In the genomic region with DNA sequence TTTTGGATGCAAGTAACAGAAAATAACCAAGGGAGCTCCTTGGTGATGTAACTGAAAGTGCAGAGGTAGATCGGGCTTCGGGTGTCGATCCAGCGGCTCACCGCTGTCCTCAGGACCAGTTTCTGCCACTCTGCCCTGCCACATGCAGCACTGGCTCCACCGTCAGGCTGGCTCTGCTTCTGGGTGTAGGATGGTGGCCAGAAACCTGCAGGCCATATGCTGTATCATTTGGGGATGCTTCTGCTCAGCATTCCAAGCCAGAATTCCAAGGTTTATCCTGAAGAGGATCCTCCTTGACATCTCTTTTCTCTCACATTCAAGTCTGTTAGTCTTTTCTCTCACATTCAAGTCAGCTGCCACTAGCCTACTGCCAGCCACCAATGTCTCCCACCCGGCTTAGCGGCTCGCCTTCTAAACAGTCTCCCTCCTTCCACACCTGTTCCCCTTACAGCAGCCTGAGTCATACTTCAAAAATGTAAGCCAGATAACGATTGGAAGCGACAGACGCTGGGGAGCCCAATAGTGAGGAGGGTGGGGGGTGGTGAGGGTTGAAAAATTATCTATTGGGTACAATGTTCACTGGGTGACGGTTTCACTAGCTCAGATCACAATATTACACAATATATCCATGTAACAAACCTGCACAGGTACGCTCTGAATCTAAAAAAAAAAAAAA, we compare ENCODE assay signal across 1 cellular context.
TF ChIP-seq lines count a peak whose summit lies in the region.

No MANE protein-coding gene starts in this region.

TF ChIP-seq in WTC11, 78 proteins besides CTCF, POLR2A, EP300 and RAD21 (continued from another document):
- TF ChIP-seq, protein P1, sequence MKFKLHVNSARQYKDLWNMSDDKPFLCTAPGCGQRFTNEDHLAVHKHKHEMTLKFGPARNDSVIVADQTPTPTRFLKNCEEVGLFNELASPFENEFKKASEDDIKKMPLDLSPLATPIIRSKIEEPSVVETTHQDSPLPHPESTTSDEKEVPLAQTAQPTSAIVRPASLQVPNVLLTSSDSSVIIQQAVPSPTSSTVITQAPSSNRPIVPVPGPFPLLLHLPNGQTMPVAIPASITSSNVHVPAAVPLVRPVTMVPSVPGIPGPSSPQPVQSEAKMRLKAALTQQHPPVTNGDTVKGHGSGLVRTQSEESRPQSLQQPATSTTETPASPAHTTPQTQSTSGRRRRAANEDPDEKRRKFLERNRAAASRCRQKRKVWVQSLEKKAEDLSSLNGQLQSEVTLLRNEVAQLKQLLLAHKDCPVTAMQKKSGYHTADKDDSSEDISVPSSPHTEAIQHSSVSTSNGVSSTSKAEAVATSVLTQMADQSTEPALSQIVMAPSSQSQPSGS (CRISPR knock-in tag; IDR thresholded peaks at IDR 0.05; ENCODE audit: borderline replicate concordance, low read depth) = no peak
- no peak for TF ChIP-seq CREB1 (CRISPR knock-in tag; IDR thresholded peaks at IDR 0.05)
- TF ChIP-seq PRRX2 (CRISPR knock-in tag; IDR thresholded peaks at IDR 0.05) = no peak
- TF ChIP-seq SMAD3 (CRISPR knock-in tag; IDR thresholded peaks at IDR 0.05; ENCODE audit: borderline replicate concordance) = no peak
- TF ChIP-seq, protein P2, sequence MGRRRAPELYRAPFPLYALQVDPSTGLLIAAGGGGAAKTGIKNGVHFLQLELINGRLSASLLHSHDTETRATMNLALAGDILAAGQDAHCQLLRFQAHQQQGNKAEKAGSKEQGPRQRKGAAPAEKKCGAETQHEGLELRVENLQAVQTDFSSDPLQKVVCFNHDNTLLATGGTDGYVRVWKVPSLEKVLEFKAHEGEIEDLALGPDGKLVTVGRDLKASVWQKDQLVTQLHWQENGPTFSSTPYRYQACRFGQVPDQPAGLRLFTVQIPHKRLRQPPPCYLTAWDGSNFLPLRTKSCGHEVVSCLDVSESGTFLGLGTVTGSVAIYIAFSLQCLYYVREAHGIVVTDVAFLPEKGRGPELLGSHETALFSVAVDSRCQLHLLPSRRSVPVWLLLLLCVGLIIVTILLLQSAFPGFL (CRISPR knock-in tag; IDR thresholded peaks at IDR 0.05; ENCODE audit: borderline replicate concordance) = no peak
- TF ChIP-seq ATF3 (CRISPR knock-in tag; conservative IDR thresholded peaks at IDR 0.05) = no peak
- TF ChIP-seq, protein P3, sequence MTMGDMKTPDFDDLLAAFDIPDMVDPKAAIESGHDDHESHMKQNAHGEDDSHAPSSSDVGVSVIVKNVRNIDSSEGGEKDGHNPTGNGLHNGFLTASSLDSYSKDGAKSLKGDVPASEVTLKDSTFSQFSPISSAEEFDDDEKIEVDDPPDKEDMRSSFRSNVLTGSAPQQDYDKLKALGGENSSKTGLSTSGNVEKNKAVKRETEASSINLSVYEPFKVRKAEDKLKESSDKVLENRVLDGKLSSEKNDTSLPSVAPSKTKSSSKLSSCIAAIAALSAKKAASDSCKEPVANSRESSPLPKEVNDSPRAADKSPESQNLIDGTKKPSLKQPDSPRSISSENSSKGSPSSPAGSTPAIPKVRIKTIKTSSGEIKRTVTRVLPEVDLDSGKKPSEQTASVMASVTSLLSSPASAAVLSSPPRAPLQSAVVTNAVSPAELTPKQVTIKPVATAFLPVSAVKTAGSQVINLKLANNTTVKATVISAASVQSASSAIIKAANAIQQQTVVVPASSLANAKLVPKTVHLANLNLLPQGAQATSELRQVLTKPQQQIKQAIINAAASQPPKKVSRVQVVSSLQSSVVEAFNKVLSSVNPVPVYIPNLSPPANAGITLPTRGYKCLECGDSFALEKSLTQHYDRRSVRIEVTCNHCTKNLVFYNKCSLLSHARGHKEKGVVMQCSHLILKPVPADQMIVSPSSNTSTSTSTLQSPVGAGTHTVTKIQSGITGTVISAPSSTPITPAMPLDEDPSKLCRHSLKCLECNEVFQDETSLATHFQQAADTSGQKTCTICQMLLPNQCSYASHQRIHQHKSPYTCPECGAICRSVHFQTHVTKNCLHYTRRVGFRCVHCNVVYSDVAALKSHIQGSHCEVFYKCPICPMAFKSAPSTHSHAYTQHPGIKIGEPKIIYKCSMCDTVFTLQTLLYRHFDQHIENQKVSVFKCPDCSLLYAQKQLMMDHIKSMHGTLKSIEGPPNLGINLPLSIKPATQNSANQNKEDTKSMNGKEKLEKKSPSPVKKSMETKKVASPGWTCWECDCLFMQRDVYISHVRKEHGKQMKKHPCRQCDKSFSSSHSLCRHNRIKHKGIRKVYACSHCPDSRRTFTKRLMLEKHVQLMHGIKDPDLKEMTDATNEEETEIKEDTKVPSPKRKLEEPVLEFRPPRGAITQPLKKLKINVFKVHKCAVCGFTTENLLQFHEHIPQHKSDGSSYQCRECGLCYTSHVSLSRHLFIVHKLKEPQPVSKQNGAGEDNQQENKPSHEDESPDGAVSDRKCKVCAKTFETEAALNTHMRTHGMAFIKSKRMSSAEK (CRISPR knock-in tag; IDR thresholded peaks at IDR 0.05; ENCODE audit: borderline replicate concordance) = no peak
- TF ChIP-seq AR (CRISPR knock-in tag; IDR thresholded peaks at IDR 0.05) = no peak
TF ChIP-seq in WTC11: peak in this region for 0.
